ENCODE assay signal across 8 cellular contexts in genomic region chr12:70241845-70242244, GRCh38. TPM values are rescaled to one million over a fixed set of nuclear protein-coding genes. Genes with fewer than 3 reads are reported as not detected.
DNase-seq lines count a peak whose midpoint lies in the region; ATAC-seq and TF ChIP-seq lines count a peak whose summit lies in the region.

No MANE protein-coding gene starts in this region.

- CTCF ChIA-PET in CD8-positive, alpha-beta T cell (lab: Charles Lee): no interaction called here

- peak overlapping the region; percentile 100 for H3K27ac Mint-ChIP-seq in CD8-positive, alpha-beta T cell
- H3K27ac Mint-ChIP-seq in natural killer cell: peak overlapping the region; percentile 99 to 100

- POLR2A ChIA-PET in CD8-positive, alpha-beta T cell (lab: Charles Lee): no interaction called here

- no peak for TF ChIP-seq CTCF in CD8-positive, alpha-beta T cell (IDR thresholded peaks at IDR 0.05)
- no peak for TF ChIP-seq CTCF in coronary artery (IDR thresholded peaks at IDR 0.05)
- no peak for TF ChIP-seq CTCF in natural killer cell (IDR thresholded peaks at IDR 0.05)

- peaks cover 6% of the 10 kb centered on the region for H3K36me3 ChIP-seq in CD8-positive, alpha-beta T cell (ENCODE audit: insufficient read depth, low read length)

- intact Hi-C loops in CD8-positive, alpha-beta T cell (cut with DNase I, micrococcal nuclease): loop anchor here (2.0 to 10.0 kb wide), 11 partner anchors 35 to 1515 kb away; partner anchors contain the start of genes CCT2 (in 2 of the 2), RAB3IP (in 2 of the 2), THAP2 (in 2 of the 2) and ZFC3H1 (in 2 of the 2)
- intact Hi-C loops in natural killer cell (cut with micrococcal nuclease): loop anchor here (5.0 kb wide), 4 partner anchors 65 to 1420 kb away; partner anchors contain the start of genes THAP2 and ZFC3H1

- H3K4me1 ChIP-seq in CD8-positive, alpha-beta T cell (ENCODE audit: insufficient read depth, low read length): peaks cover 46% of the 10 kb centered on the region

- H3K27ac ChIP-seq in CD8-positive, alpha-beta T cell (ENCODE audit: low read depth, low read length): peak overlapping the region; percentile 97
- peak overlapping the region in 1 of 2 donors; percentile 18 for H3K27ac ChIP-seq in coronary artery

- H3K9me3 Mint-ChIP-seq in CD8-positive, alpha-beta T cell: no peaks in the 10 kb centered on the region
- no peaks in the 10 kb centered on the region for H3K9me3 Mint-ChIP-seq in natural killer cell

- H3K4me3 Mint-ChIP-seq in CD8-positive, alpha-beta T cell: peak overlapping the region; percentile 100
- H3K4me3 Mint-ChIP-seq in natural killer cell: peak overlapping the region; percentile 94

- no peak for ATAC-seq in CD8-positive, alpha-beta T cell
- ATAC-seq in natural killer cell: no peak
- ATAC-seq in HG02610 (IDR thresholded peaks at IDR 0.05; ENCODE audit: unreplicated experiment): no peak

- peaks cover 49% of the 10 kb centered on the region for H3K4me1 Mint-ChIP-seq in CD8-positive, alpha-beta T cell (ENCODE audit: low read depth)
- H3K4me1 Mint-ChIP-seq in natural killer cell: peaks cover 60 to 64% of the 10 kb centered on the region in 2 donors

- DNase-seq in CD8-positive, alpha-beta T cell: no peak
- DNase-seq in NAMALWA (ENCODE audit: low spot score) (peak; percentile 34), coronary artery (ENCODE audit: low spot score) (no peak), natural killer cell (no peak), medulla oblongata (ENCODE audit: extremely low spot score) (no peak), DMS53 treated with DMSO at 0.1 percent for 48 hours (lab: John Stamatoyannopoulos, UW; ENCODE audit: unreplicated experiment) (no peak), NCI-H524 treated with DMSO at 0.1 percent for 48 hours (lab: John Stamatoyannopoulos, UW) (no peak)

- no peak overlapping the region for H3K4me3 ChIP-seq in CD8-positive, alpha-beta T cell (ENCODE audit: low read depth, low read length)
- peak overlapping the region; percentile 83 for H3K4me3 ChIP-seq in coronary artery

- H3K9me3 ChIP-seq in CD8-positive, alpha-beta T cell (ENCODE audit: low read length): no peaks in the 10 kb centered on the region

- no peaks in the 10 kb centered on the region for H3K27me3 Mint-ChIP-seq in CD8-positive, alpha-beta T cell (ENCODE audit: low read depth)
- no peaks in the 10 kb centered on the region for H3K27me3 Mint-ChIP-seq in natural killer cell (ENCODE audit: low read depth in 2 of 2)

- peaks cover 69% of the 10 kb centered on the region for H3K36me3 Mint-ChIP-seq in CD8-positive, alpha-beta T cell
- H3K36me3 Mint-ChIP-seq in natural killer cell: peaks cover 15% of the 10 kb centered on the region

- no peaks in the 10 kb centered on the region for H3K27me3 ChIP-seq in CD8-positive, alpha-beta T cell (ENCODE audit: insufficient read depth, low read length)

RNA-seq across cellular contexts. Expression of gene CNOT2, which starts 1.4 kb away (rescaled TPM):
- 100 to 1,000 TPM; 154 to 158 TPM for total RNA-seq in CD8-positive, alpha-beta T cell
- total RNA-seq in natural killer cell: 100 to 1,000 TPM; 160 to 178 (median 173) TPM
